In the genomic region with DNA sequence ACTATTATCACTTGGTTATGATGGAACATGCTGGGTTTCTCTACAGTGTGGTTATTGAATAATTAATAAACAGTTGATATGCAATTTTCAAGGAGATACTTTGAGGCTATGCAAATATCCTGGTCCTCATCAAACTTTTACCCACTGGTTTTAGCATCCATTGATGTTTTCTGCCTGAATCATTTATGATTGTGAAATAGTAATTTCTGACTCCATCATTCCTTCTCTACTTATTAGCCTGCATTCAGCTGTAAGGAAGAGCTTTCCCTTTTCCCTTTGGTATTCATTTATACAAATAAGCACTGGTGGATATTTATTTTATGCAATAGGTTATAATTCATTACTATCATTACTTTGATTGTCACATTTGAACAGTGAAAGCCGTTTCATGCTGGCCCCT, we compare ENCODE assay signal across 15 cellular contexts.
"Had no signal": no experiment of that assay in that cellular context is flagged by ENCODE, and none has a peak within 500 bp of the region (broad histone marks: within the 10 kb centered on the region; RNA-seq: fewer than 3 reads in every experiment).

No MANE protein-coding gene starts in this region.

- FAIRE-seq: frontal cortex, kidney had no signal

- H3K4me1 ChIP-seq: psoas muscle had no signal

- H3K27ac ChIP-seq: epithelial cell of prostate, left ventricle myocardium inferior, psoas muscle, VCaP had no signal

- H3K36me3 ChIP-seq: left ventricle myocardium inferior had no signal

- H3K9me3 ChIP-seq: left ventricle myocardium inferior, psoas muscle had no signal

- H3K4me3 ChIP-seq: left ventricle myocardium inferior, psoas muscle had no signal

- ATAC-seq: activated naive CD8-positive, alpha-beta T cell treated with anti-CD3 and anti-CD28 coated beads, Interleukin-2, amount 50 U/mL, for 24 hours; psoas muscle; sciatic nerve had no signal

- DNase-seq: activated CD4-positive, alpha-beta memory T cell treated with anti-CD3 and anti-CD28 coated beads for 36 hours; activated naive CD8-positive, alpha-beta T cell treated with anti-CD3 and anti-CD28 coated beads, Interleukin-2, amount 50 U/mL, for 24 hours; activated T-cell treated with anti-CD3 and anti-CD28 coated beads, Interleukin-2, amount 50 U/mL, for 48 hours; effector memory CD4-positive, alpha-beta T cell; kidney; left ventricle myocardium inferior; mesenchymal stem cell; occipital lobe; psoas muscle; stimulated activated naive CD4-positive, alpha-beta T cell treated with Interleukin-2 at 50 U/mL for 16 hours; T-helper 1 cell had no signal
